ENCODE assay signal across 1 cellular context in genomic region chr15:101113114-101114005, GRCh38.
TF ChIP-seq lines count a peak whose summit lies in the region.

No MANE protein-coding gene starts in this region.

TF ChIP-seq in HepG2, 621 proteins besides CTCF, POLR2A, EP300 and RAD21:
- TF ChIP-seq ZNF629 (CRISPR knock-in tag; conservative IDR thresholded peaks at IDR 0.05) (peak; percentile 75), HMG20A (CRISPR knock-in tag; IDR thresholded peaks at IDR 0.05; ENCODE audit: borderline replicate concordance) (no peak)
